In genomic region chr3:33314993-33315392, GRCh38 we compare ENCODE assay signal across 26 cellular contexts. TPM values are rescaled to one million over a fixed set of nuclear protein-coding genes. Genes with fewer than 3 reads are reported as not detected.
"Had no signal": no experiment of that assay in that cellular context is flagged by ENCODE, and none has a peak within 500 bp of the region (broad histone marks: within the 10 kb centered on the region; RNA-seq: fewer than 3 reads in every experiment).

No MANE protein-coding gene starts in this region.

- H3K27ac Mint-ChIP-seq: activated CD4-positive, alpha-beta T cell treated with anti-CD3 and anti-CD28 coated beads, Interleukin-2, amount 10 ng/mL, durations not matched to agents 7 days and 5 days; activated naive CD8-positive, alpha-beta T cell treated with anti-CD3 and anti-CD28 coated beads for 36 hours; activated T-cell treated with anti-CD3 and anti-CD28 coated beads, Interleukin-2, amount 50 U/mL, for 24 hours; activated T-helper 2 cell treated with anti-CD3 and anti-CD28 coated beads, Interferon-gamma antibody, Interleukin-2, Interleukin-4, amounts not matched to agents 10 μg/mL and 5 μg/mL and 100 μg/mL, durations not matched to agents 14 hours and 24 hours and 36 hours; memory B cell; nephron; stimulated activated memory B cell treated with anti-CD40 and anti-IgM and Interleukin-4, amounts not matched to agents 10 μg/mL and 1 μg/mL and 100 μg/mL, for 72 hours had no signal

- H3K36me3 Mint-ChIP-seq: activated naive CD8-positive, alpha-beta T cell treated with anti-CD3 and anti-CD28 coated beads for 36 hours; memory B cell; stimulated activated memory B cell treated with anti-CD40 and anti-IgM and Interleukin-4, amounts not matched to agents 10 μg/mL and 1 μg/mL and 100 μg/mL, for 72 hours had no signal

- H3K9me3 Mint-ChIP-seq: activated T-helper 2 cell treated with anti-CD3 and anti-CD28 coated beads, Interferon-gamma antibody, Interleukin-2, Interleukin-4, amounts not matched to agents 10 μg/mL and 5 μg/mL and 100 μg/mL, durations not matched to agents 14 hours and 24 hours and 36 hours had no signal

- DNase-seq: activated CD4-positive, alpha-beta T cell treated with anti-CD3 and anti-CD28 coated beads, Interleukin-2, amount 10 ng/mL, durations not matched to agents 7 days and 5 days; activated CD8-positive, alpha-beta memory T cell treated with anti-CD3 and anti-CD28 coated beads for 24 hours; activated CD8-positive, alpha-beta memory T cell treated with anti-CD3 and anti-CD28 coated beads, Interleukin-2, amount 50 U/mL, for 4 hours; activated naive CD4-positive, alpha-beta T cell; activated naive CD8-positive, alpha-beta T cell treated with anti-CD3 and anti-CD28 coated beads for 36 hours; activated T-cell treated with anti-CD3 and anti-CD28 coated beads, Interleukin-2, amount 50 U/mL, for 24 hours; colonic mucosa; dorsolateral prefrontal cortex; effector memory CD8-positive, alpha-beta T cell; heart left ventricle; islet precursor cell; left cardiac atrium; sigmoid colon; stimulated activated CD4-positive, alpha-beta T cell treated with anti-CD3 and anti-CD28 coated beads, Interleukin-15, amount 100 ng/mL, for 24 hours; stomach; transverse colon; uterus had no signal

- H3K36me3 ChIP-seq: colonic mucosa, heart left ventricle, neutrophil, sigmoid colon, transverse colon, uterus had no signal

- H3K9me3 ChIP-seq: colonic mucosa, neutrophil had no signal

- H3K4me1 Mint-ChIP-seq: activated CD4-positive, alpha-beta T cell treated with anti-CD3 and anti-CD28 coated beads, Interleukin-2, amount 10 ng/mL, durations not matched to agents 7 days and 5 days; activated naive CD8-positive, alpha-beta T cell treated with anti-CD3 and anti-CD28 coated beads for 36 hours had no signal

- H3K4me3 Mint-ChIP-seq: activated CD4-positive, alpha-beta T cell treated with anti-CD3 and anti-CD28 coated beads, Interleukin-2, amount 10 ng/mL, durations not matched to agents 7 days and 5 days; activated naive CD8-positive, alpha-beta T cell treated with anti-CD3 and anti-CD28 coated beads for 36 hours; activated T-cell treated with anti-CD3 and anti-CD28 coated beads, Interleukin-2, amount 50 U/mL, for 24 hours; effector memory CD8-positive, alpha-beta T cell; memory B cell; nephron; stimulated activated memory B cell treated with anti-CD40 and anti-IgM and Interleukin-4, amounts not matched to agents 10 μg/mL and 1 μg/mL and 100 μg/mL, for 72 hours had no signal

- H3K4me1 ChIP-seq: colonic mucosa, stomach, suprapubic skin, transverse colon, uterus had no signal

- H3K4me2 ChIP-seq: smooth muscle cell had no signal

- H3K4me3 ChIP-seq: colonic mucosa, dorsolateral prefrontal cortex, heart left ventricle, sigmoid colon, smooth muscle cell, stomach, suprapubic skin, transverse colon, uterus had no signal

- H3K27ac ChIP-seq: colonic mucosa, dorsolateral prefrontal cortex, heart left ventricle, neutrophil, sigmoid colon, stomach, suprapubic skin, transverse colon, uterus had no signal

- ATAC-seq: activated CD4-positive, CD25-positive, alpha-beta regulatory T cell treated with anti-CD3 and anti-CD28 coated beads, Interleukin-2, amount 50 U/mL, for 24 hours; effector memory CD8-positive, alpha-beta T cell; heart left ventricle; left cardiac atrium; stimulated activated memory B cell treated with anti-CD40 and anti-IgM and Interleukin-4, amounts not matched to agents 10 μg/mL and 1 μg/mL and 100 μg/mL, for 72 hours had no signal

- H3K27me3 ChIP-seq: colonic mucosa, dorsolateral prefrontal cortex, heart left ventricle, neutrophil, sigmoid colon, stomach, suprapubic skin, transverse colon, uterus had no signal

RNA-seq across cellular contexts. Expression of gene FBXL2, which starts 37.8 kb away (rescaled TPM):
- total RNA-seq: activated CD4-positive, alpha-beta T cell treated with anti-CD3 and anti-CD28 coated beads, Interleukin-2, amount 10 ng/mL, durations not matched to agents 7 days and 5 days; activated naive CD8-positive, alpha-beta T cell treated with anti-CD3 and anti-CD28 coated beads for 36 hours; T-helper 2 cell treated with Interferon-gamma antibody and Interleukin-4, amounts not matched to agents 100 ng/mL and 5 ng/mL, for 36 hours had no signal
